ENCODE assay signal across 18 cellular contexts in genomic region chr5:134093351-134093750, GRCh38. TPM values are rescaled to one million over a fixed set of nuclear protein-coding genes. Genes with fewer than 3 reads are reported as not detected.
A peak's percentile ranks its signal among the peaks of the same experiment; 100 is the strongest.
DNase-seq lines count a peak whose midpoint lies in the region; ATAC-seq, FAIRE-seq and TF ChIP-seq lines count a peak whose summit lies in the region.
"Had no signal": no experiment of that assay in that cellular context is flagged by ENCODE, and none has a peak within 500 bp of the region (broad histone marks: within the 10 kb centered on the region; RNA-seq: fewer than 3 reads in every experiment).

No MANE protein-coding gene starts in this region.

- H3K9ac ChIP-seq in kidney (ENCODE audit: low read length in 2 of 2) = no peak overlapping the region
- H3K9ac ChIP-seq: GM23248 had no signal

- H3K36me3 ChIP-seq in KOPT-K1 (ENCODE audit: insufficient read depth, low read length) = no peaks in the 10 kb centered on the region
- no peaks in the 10 kb centered on the region for H3K36me3 ChIP-seq in kidney (ENCODE audit: control insufficient read depth in 1 of 2, insufficient read depth in 2 of 2, low read length in 2 of 2)

- H3K4me3 ChIP-seq in kidney (ENCODE audit: low read length in 2 of 2) = no peak overlapping the region
- H3K4me3 ChIP-seq in coronary artery = no peak overlapping the region
- H3K4me3 ChIP-seq: GM23248 had no signal

- H3K4me3 Mint-ChIP-seq in activated naive CD4-positive, alpha-beta T cell treated with anti-CD3 and anti-CD28 coated beads for 36 hours = no peak overlapping the region
- no peak overlapping the region for H3K4me3 Mint-ChIP-seq in activated naive CD4-positive, alpha-beta T cell treated with anti-CD3 and anti-CD28 coated beads, Interleukin-2, amount 10 ng/mL, durations not matched to agents 7 days and 5 days
- no peak overlapping the region for H3K4me3 Mint-ChIP-seq in stimulated activated naive B cell treated with anti-CD40 and anti-IgM and Interleukin-4, amounts not matched to agents 10 μg/mL and 1 μg/mL and 100 μg/mL, for 72 hours
- H3K4me3 Mint-ChIP-seq in endothelial cell (ENCODE audit: unreplicated experiment) = no peak overlapping the region

- TF ChIP-seq CTCF in kidney (IDR thresholded peaks at IDR 0.05; ENCODE audit: borderline replicate concordance, extremely low read depth, insufficient read depth) (no peak), coronary artery (IDR thresholded peaks at IDR 0.05) (no peak), endothelial cell (IDR thresholded peaks at IDR 0.05; ENCODE audit: unreplicated experiment) (no peak)

- CTCF ChIA-PET in activated naive CD4-positive, alpha-beta T cell treated with anti-CD3 and anti-CD28 coated beads for 36 hours (lab: Charles Lee) = interaction anchor here (1.0 to 3.6 kb wide), 4 partner anchors 7 to 19 kb away, joined by 3 to 23 read pairs (median 4); no protein-coding TSS in a partner anchor
- CTCF ChIA-PET in activated naive CD4-positive, alpha-beta T cell treated with anti-CD3 and anti-CD28 coated beads, Interleukin-2, amount 10 ng/mL, durations not matched to agents 7 days and 5 days (lab: Charles Lee) = interaction anchor here (1.3 to 2.0 kb wide), 2 partner anchors 8 to 54 kb away, joined by 4 to 6 read pairs; no protein-coding TSS in a partner anchor

- intact Hi-C loops in activated naive CD4-positive, alpha-beta T cell treated with anti-CD3 and anti-CD28 coated beads for 36 hours (cut with micrococcal nuclease) = loop anchor here (1.0 kb wide), 1 partner anchor 22 kb away; no protein-coding TSS in a partner anchor
- intact Hi-C loops in kidney (cut with DNase I) = no loop called here

- H3K36me3 Mint-ChIP-seq in activated naive CD4-positive, alpha-beta T cell treated with anti-CD3 and anti-CD28 coated beads for 36 hours (ENCODE audit: low read depth) = peaks cover 2% of the 10 kb centered on the region
- H3K36me3 Mint-ChIP-seq in activated naive CD4-positive, alpha-beta T cell treated with anti-CD3 and anti-CD28 coated beads, Interleukin-2, amount 10 ng/mL, durations not matched to agents 7 days and 5 days = peaks cover 12% of the 10 kb centered on the region
- H3K36me3 Mint-ChIP-seq in stimulated activated naive B cell treated with anti-CD40 and anti-IgM and Interleukin-4, amounts not matched to agents 10 μg/mL and 1 μg/mL and 100 μg/mL, for 72 hours = no peaks in the 10 kb centered on the region
- H3K36me3 Mint-ChIP-seq in endothelial cell (ENCODE audit: low read depth, unreplicated experiment) = no peaks in the 10 kb centered on the region

- peaks cover 88% of the 10 kb centered on the region for H3K4me1 Mint-ChIP-seq in activated naive CD4-positive, alpha-beta T cell treated with anti-CD3 and anti-CD28 coated beads for 36 hours (ENCODE audit: low read depth)
- peaks cover 78% of the 10 kb centered on the region for H3K4me1 Mint-ChIP-seq in activated naive CD4-positive, alpha-beta T cell treated with anti-CD3 and anti-CD28 coated beads, Interleukin-2, amount 10 ng/mL, durations not matched to agents 7 days and 5 days
- H3K4me1 Mint-ChIP-seq in stimulated activated naive B cell treated with anti-CD40 and anti-IgM and Interleukin-4, amounts not matched to agents 10 μg/mL and 1 μg/mL and 100 μg/mL, for 72 hours = peaks cover 21 to 31% of the 10 kb centered on the region in 2 donors
- H3K4me1 Mint-ChIP-seq in endothelial cell (ENCODE audit: unreplicated experiment) = peaks cover 4% of the 10 kb centered on the region

- ATAC-seq in stimulated activated naive B cell treated with anti-CD40 and anti-IgM and Interleukin-4, amounts not matched to agents 10 μg/mL and 1 μg/mL and 100 μg/mL, for 72 hours (replicated peaks) = no peak

- no peak for FAIRE-seq in kidney (lab: Jason Lieb, UNC)
- FAIRE-seq: D721Med, GM12891, GM18507 had no signal

- H3K27me3 Mint-ChIP-seq in activated naive CD4-positive, alpha-beta T cell treated with anti-CD3 and anti-CD28 coated beads for 36 hours (ENCODE audit: low read depth) = no peaks in the 10 kb centered on the region
- H3K27me3 Mint-ChIP-seq in activated naive CD4-positive, alpha-beta T cell treated with anti-CD3 and anti-CD28 coated beads, Interleukin-2, amount 10 ng/mL, durations not matched to agents 7 days and 5 days = peaks cover 36% of the 10 kb centered on the region
- H3K27me3 Mint-ChIP-seq in stimulated activated naive B cell treated with anti-CD40 and anti-IgM and Interleukin-4, amounts not matched to agents 10 μg/mL and 1 μg/mL and 100 μg/mL, for 72 hours = no peaks in the 10 kb centered on the region
- no peaks in the 10 kb centered on the region for H3K27me3 Mint-ChIP-seq in endothelial cell (ENCODE audit: unreplicated experiment)

- H3K9me3 ChIP-seq in KOPT-K1 (ENCODE audit: insufficient read depth, low read length, poor library complexity, severe bottlenecking) = no peaks in the 10 kb centered on the region
- no peaks in the 10 kb centered on the region for H3K9me3 ChIP-seq in kidney (ENCODE audit: control insufficient read depth in 1 of 2, low read length in 2 of 2)

- no peaks in the 10 kb centered on the region for H3K9me3 Mint-ChIP-seq in activated naive CD4-positive, alpha-beta T cell treated with anti-CD3 and anti-CD28 coated beads for 36 hours
- no peaks in the 10 kb centered on the region for H3K9me3 Mint-ChIP-seq in activated naive CD4-positive, alpha-beta T cell treated with anti-CD3 and anti-CD28 coated beads, Interleukin-2, amount 10 ng/mL, durations not matched to agents 7 days and 5 days
- no peaks in the 10 kb centered on the region for H3K9me3 Mint-ChIP-seq in stimulated activated naive B cell treated with anti-CD40 and anti-IgM and Interleukin-4, amounts not matched to agents 10 μg/mL and 1 μg/mL and 100 μg/mL, for 72 hours
- H3K9me3 Mint-ChIP-seq in endothelial cell (ENCODE audit: unreplicated experiment) = no peaks in the 10 kb centered on the region

- no peaks in the 10 kb centered on the region for H3K4me1 ChIP-seq in kidney (ENCODE audit: control insufficient read depth in 1 of 2, insufficient read depth in 1 of 2, low read depth in 1 of 2, low read length in 2 of 2)

- peak overlapping the region; percentile 74 for H3K27ac Mint-ChIP-seq in activated naive CD4-positive, alpha-beta T cell treated with anti-CD3 and anti-CD28 coated beads for 36 hours
- H3K27ac Mint-ChIP-seq in activated naive CD4-positive, alpha-beta T cell treated with anti-CD3 and anti-CD28 coated beads, Interleukin-2, amount 10 ng/mL, durations not matched to agents 7 days and 5 days = no peak overlapping the region
- H3K27ac Mint-ChIP-seq in stimulated activated naive B cell treated with anti-CD40 and anti-IgM and Interleukin-4, amounts not matched to agents 10 μg/mL and 1 μg/mL and 100 μg/mL, for 72 hours = peak overlapping the region; percentile 20
- no peak overlapping the region for H3K27ac Mint-ChIP-seq in endothelial cell (ENCODE audit: unreplicated experiment)

- DNase-seq in activated naive CD4-positive, alpha-beta T cell treated with anti-CD3 and anti-CD28 coated beads for 36 hours = no peak
- DNase-seq in activated naive CD4-positive, alpha-beta T cell treated with anti-CD3 and anti-CD28 coated beads, Interleukin-2, amount 10 ng/mL, durations not matched to agents 7 days and 5 days = no peak
- peak; percentile 54 for DNase-seq in kidney
- no peak for DNase-seq in stimulated activated naive B cell treated with anti-CD40 and anti-IgM and Interleukin-4, amounts not matched to agents 10 μg/mL and 1 μg/mL and 100 μg/mL, for 72 hours
- DNase-seq in coronary artery (ENCODE audit: low spot score) = no peak
- DNase-seq in endothelial cell (ENCODE audit: low spot score) = no peak
- no peak for DNase-seq in Ammon's horn (ENCODE audit: low spot score)
- DNase-seq: GDM1, GM23248, KBM-7, NCI-H2029, NCI-H2171, NCI-H446 had no signal

- peak overlapping the region; percentile 95 for H3K27ac ChIP-seq in KOPT-K1 (ENCODE audit: low read depth, low read length, poor library complexity, severe bottlenecking)
- no peak overlapping the region for H3K27ac ChIP-seq in kidney (ENCODE audit: low read depth in 2 of 2, low read length in 2 of 2)
- no peak overlapping the region for H3K27ac ChIP-seq in coronary artery
- H3K27ac ChIP-seq: C4-2B, GM23248 had no signal

RNA-seq across cellular contexts. Expression of gene TCF7, which starts 21.1 kb away (rescaled TPM):
- 10 to 100 TPM; 87.9 to 92.3 TPM for total RNA-seq in activated naive CD4-positive, alpha-beta T cell treated with anti-CD3 and anti-CD28 coated beads for 36 hours
- total RNA-seq in kidney (15.6 TPM), endothelial cell (ENCODE audit: unreplicated experiment) (9.5 TPM)
- 1.2 TPM for polyA plus RNA-seq in kidney (ENCODE audit: insufficient read depth, low read depth, low replicate concordance)

Comparison
In these comparisons a context has a peak if more than half of its experiments do, and no peak if none do; other contexts are left out.
1. H3K27ac Mint-ChIP-seq: peak in activated naive CD4-positive, alpha-beta T cell treated with anti-CD3 and anti-CD28 coated beads for 36 hours (single experiment) and stimulated activated naive B cell treated with anti-CD40 and anti-IgM and Interleukin-4, amounts not matched to agents 10 μg/mL and 1 μg/mL and 100 μg/mL, for 72 hours (single experiment); none in activated naive CD4-positive, alpha-beta T cell treated with anti-CD3 and anti-CD28 coated beads, Interleukin-2, amount 10 ng/mL, durations not matched to agents 7 days and 5 days (single experiment) and endothelial cell (single experiment).